Comparison of ENCODE assay signal across 11 cellular contexts in genomic region chr10:71378341-71379117, GRCh38. TPM values are rescaled to one million over a fixed set of nuclear protein-coding genes. Genes with fewer than 3 reads are reported as not detected.
DNase-seq lines count a peak whose midpoint lies in the region; ATAC-seq and TF ChIP-seq lines count a peak whose summit lies in the region.
"Had no signal": no experiment of that assay in that cellular context is flagged by ENCODE, and none has a peak within 500 bp of the region (broad histone marks: within the 10 kb centered on the region; RNA-seq: fewer than 3 reads in every experiment).

No MANE protein-coding gene starts in this region.

- intact Hi-C loops in dendritic cell treated with granulocyte-macrophage colony-stimulating factor and Interleukin-4, amounts not matched to agents 40 ng/mL and 50 ng/mL, for 4 days (cut with micrococcal nuclease), result loop anchor here (2.0 kb wide), 1 partner anchor 14 kb away; no protein-coding TSS in a partner anchor

- no peaks in the 10 kb centered on the region for H4K20me1 ChIP-seq in OCI-LY3 (ENCODE audit: insufficient read depth, low read length)

- no peaks in the 10 kb centered on the region for H3K9me3 Mint-ChIP-seq in dendritic cell treated with granulocyte-macrophage colony-stimulating factor and Interleukin-4, amounts not matched to agents 40 ng/mL and 50 ng/mL, for 4 days
- H3K9me3 Mint-ChIP-seq in activated CD4-positive, alpha-beta T cell treated with anti-CD3 and anti-CD28 coated beads, Interleukin-2, amount 10 ng/mL, durations not matched to agents 7 days and 5 days, result no peaks in the 10 kb centered on the region
- H3K9me3 Mint-ChIP-seq: activated T-helper 1 cell treated with anti-CD3 and anti-CD28 coated beads, Interleukin-12 subunit alpha, Interleukin-12 subunit beta, Interleukin-2, Interleukin-4 antibody, amounts not matched to agents 30 ng/mL and 10 ng/mL and 1 ng/mL, durations not matched to agents 14 hours and 24 hours and 36 hours had no signal

- POLR2A ChIA-PET in activated CD4-positive, alpha-beta T cell treated with anti-CD3 and anti-CD28 coated beads, Interleukin-2, amount 10 ng/mL, durations not matched to agents 7 days and 5 days (lab: Charles Lee), result interaction anchor here (0.7 kb wide), 1 partner anchor 213 kb away, joined by 6 read pairs; no protein-coding TSS in a partner anchor

- peak; percentile 20; the same call in 1 of the 2 replicates for TF ChIP-seq CTCF in OCI-LY3 (IDR thresholded peaks at IDR 0.05; ENCODE audit: low read depth, low read length)

- peaks cover 77% of the 10 kb centered on the region for H3K4me1 Mint-ChIP-seq in dendritic cell treated with granulocyte-macrophage colony-stimulating factor and Interleukin-4, amounts not matched to agents 40 ng/mL and 50 ng/mL, for 4 days (ENCODE audit: low read depth)
- peaks cover 16% of the 10 kb centered on the region for H3K4me1 Mint-ChIP-seq in activated CD4-positive, alpha-beta T cell treated with anti-CD3 and anti-CD28 coated beads, Interleukin-2, amount 10 ng/mL, durations not matched to agents 7 days and 5 days

- H3K27me3 ChIP-seq in OCI-LY3 (ENCODE audit: low read depth, low read length), result no peaks in the 10 kb centered on the region

- no peaks in the 10 kb centered on the region for H3K9me3 ChIP-seq in OCI-LY3 (ENCODE audit: insufficient read depth, low read length)

- H3K36me3 ChIP-seq in OCI-LY3 (replicated peaks; ENCODE audit: low read depth, low read length), result no peaks in the 10 kb centered on the region

- peak overlapping the region; percentile 17 for H3K4me3 Mint-ChIP-seq in dendritic cell treated with granulocyte-macrophage colony-stimulating factor and Interleukin-4, amounts not matched to agents 40 ng/mL and 50 ng/mL, for 4 days
- H3K4me3 Mint-ChIP-seq in activated CD4-positive, alpha-beta T cell treated with anti-CD3 and anti-CD28 coated beads, Interleukin-2, amount 10 ng/mL, durations not matched to agents 7 days and 5 days, result no peak overlapping the region

- peak overlapping the region; percentile 57 for H3K9ac ChIP-seq in OCI-LY3 (ENCODE audit: low read length)

- H3K27ac Mint-ChIP-seq in dendritic cell treated with granulocyte-macrophage colony-stimulating factor and Interleukin-4, amounts not matched to agents 40 ng/mL and 50 ng/mL, for 4 days, result peak overlapping the region; percentile 91
- no peak overlapping the region for H3K27ac Mint-ChIP-seq in activated CD4-positive, alpha-beta T cell treated with anti-CD3 and anti-CD28 coated beads, Interleukin-2, amount 10 ng/mL, durations not matched to agents 7 days and 5 days
- H3K27ac Mint-ChIP-seq: activated T-helper 1 cell treated with anti-CD3 and anti-CD28 coated beads, Interleukin-12 subunit alpha, Interleukin-12 subunit beta, Interleukin-2, Interleukin-4 antibody, amounts not matched to agents 30 ng/mL and 10 ng/mL and 1 ng/mL, durations not matched to agents 14 hours and 24 hours and 36 hours had no signal

- H2AFZ ChIP-seq in OCI-LY3 (ENCODE audit: low read depth, low read length), result peak overlapping the region; percentile 42

- H3K79me2 ChIP-seq in OCI-LY3 (ENCODE audit: low read length), result peaks cover 6% of the 10 kb centered on the region; the same call in 1 of the 2 replicates

- H3K4me3 ChIP-seq in OCI-LY3 (ENCODE audit: low read length), result peak overlapping the region; percentile 45

- CTCF ChIA-PET in activated CD4-positive, alpha-beta T cell treated with anti-CD3 and anti-CD28 coated beads, Interleukin-2, amount 10 ng/mL, durations not matched to agents 7 days and 5 days (lab: Charles Lee), result interaction anchor here (0.5 to 2.8 kb wide), 4 partner anchors 12 to 1383 kb away, joined by 3 to 11 read pairs (median 4); no protein-coding TSS in a partner anchor

- peaks cover 56% of the 10 kb centered on the region for H3K4me1 ChIP-seq in OCI-LY3 (ENCODE audit: low read length)

- no peak for ATAC-seq in GM21381 (IDR thresholded peaks at IDR 0.05; ENCODE audit: unreplicated experiment)

- DNase-seq in GF-D8 (lab: John Stamatoyannopoulos, UW) (peak; percentile 73), substantia nigra (lab: John Stamatoyannopoulos, UW) (peak in 1 of 49 donors; percentile 51), NCI-H146 (lab: John Stamatoyannopoulos, UW) (no peak)
- DNase-seq in activated T-cell treated with anti-CD3 and anti-CD28 coated beads, Interleukin-2, amount 50 U/mL, for 1 hour, result no peak
- no peak for DNase-seq in activated CD4-positive, alpha-beta T cell treated with anti-CD3 and anti-CD28 coated beads, Interleukin-2, amount 10 ng/mL, durations not matched to agents 7 days and 5 days
- DNase-seq: DMS 273 treated with DMSO at 0.1 percent for 48 hours, NCI-H1436 treated with DMSO at 0.1 percent for 48 hours had no signal

- peak overlapping the region; percentile 87 for H3K27ac ChIP-seq in OCI-LY3 (ENCODE audit: low read length)
- peak overlapping the region; percentile 87 for H3K27ac ChIP-seq in substantia nigra (ENCODE audit: low read depth, low read length, poor library complexity, severe bottlenecking)

- peak overlapping the region; percentile 65 for H3K4me2 ChIP-seq in OCI-LY3 (ENCODE audit: low read length)

- no peaks in the 10 kb centered on the region for H3K36me3 Mint-ChIP-seq in dendritic cell treated with granulocyte-macrophage colony-stimulating factor and Interleukin-4, amounts not matched to agents 40 ng/mL and 50 ng/mL, for 4 days (ENCODE audit: low read depth)
- no peaks in the 10 kb centered on the region for H3K36me3 Mint-ChIP-seq in activated CD4-positive, alpha-beta T cell treated with anti-CD3 and anti-CD28 coated beads, Interleukin-2, amount 10 ng/mL, durations not matched to agents 7 days and 5 days (ENCODE audit: low read depth)

- H3K27me3 Mint-ChIP-seq in dendritic cell treated with granulocyte-macrophage colony-stimulating factor and Interleukin-4, amounts not matched to agents 40 ng/mL and 50 ng/mL, for 4 days, result no peaks in the 10 kb centered on the region
- peaks cover 3% of the 10 kb centered on the region for H3K27me3 Mint-ChIP-seq in activated CD4-positive, alpha-beta T cell treated with anti-CD3 and anti-CD28 coated beads, Interleukin-2, amount 10 ng/mL, durations not matched to agents 7 days and 5 days

RNA-seq across cellular contexts. Expression of gene CDH23, which starts 18.2 kb away (rescaled TPM):
- 1 to 10 TPM; 4.0 to 4.5 TPM for total RNA-seq in activated CD4-positive, alpha-beta T cell treated with anti-CD3 and anti-CD28 coated beads, Interleukin-2, amount 10 ng/mL, durations not matched to agents 7 days and 5 days

RNA-seq across cellular contexts. Expression of gene SLC29A3, which starts 59.5 kb away (rescaled TPM):
- total RNA-seq in activated CD4-positive, alpha-beta T cell treated with anti-CD3 and anti-CD28 coated beads, Interleukin-2, amount 10 ng/mL, durations not matched to agents 7 days and 5 days, result 1 to 10 TPM; 2.4 to 3.4 TPM
